ENCODE assay signal across 1 cellular context in genomic region chr17:65079489-65079900, GRCh38.
TF ChIP-seq lines count a peak whose summit lies in the region.

No MANE protein-coding gene starts in this region.

TF ChIP-seq in H1, 55 proteins besides CTCF, POLR2A, EP300 and RAD21 (continued from another document):
- TF ChIP-seq E2F6 (IDR thresholded peaks at IDR 0.05) (0 out of 2 replicates have a peak, but pooled peaks have one; percentile 23), MAX (IDR thresholded peaks at IDR 0.05) (peak; percentile 67), RBBP5 (IDR thresholded peaks at IDR 0.05; ENCODE audit: borderline replicate concordance, low read depth, low read length) (no peak)
